Comparison of ENCODE assay signal across 7 cellular contexts in the genomic region with DNA sequence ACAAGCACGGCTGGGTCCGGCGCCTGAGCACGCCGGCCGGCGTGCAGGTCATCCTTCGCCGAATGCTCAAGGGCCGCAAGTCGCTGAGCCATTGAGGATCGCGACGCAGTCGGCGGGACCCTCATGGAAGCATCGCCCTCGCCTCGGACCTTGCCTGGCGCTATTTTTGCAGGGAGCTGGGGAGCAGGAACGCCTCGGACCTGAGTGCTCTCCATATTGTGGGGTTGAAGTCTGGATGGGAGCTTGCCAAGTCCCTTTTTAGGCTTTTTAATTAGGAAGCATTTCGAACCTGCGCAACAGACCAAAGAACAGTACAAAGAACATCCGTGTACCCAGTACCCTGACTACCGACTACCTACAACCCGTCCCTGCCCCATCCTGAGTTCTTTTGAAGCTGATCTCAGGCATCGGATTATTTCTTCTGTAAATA. TPM values are rescaled to one million over a fixed set of nuclear protein-coding genes. Genes with fewer than 3 reads are reported as not detected.
A peak's percentile ranks its signal among the peaks of the same experiment; 100 is the strongest.
DNase-seq lines count a peak whose midpoint lies in the region; ATAC-seq and TF ChIP-seq lines count a peak whose summit lies in the region.

No MANE protein-coding gene starts in this region.

- H3K79me2 ChIP-seq in HCT116 (ENCODE audit: insufficient read depth, low read length) = peaks cover 32% of the 10 kb centered on the region

- intact Hi-C loops in HCT116 (cut with micrococcal nuclease) = no loop called here

- peaks cover 46 to 72% of the 10 kb centered on the region in 2 experiments for H3K4me1 ChIP-seq in HCT116 (ENCODE audit: control insufficient read depth in 1 of 2, insufficient read depth in 2 of 2, low read length in 2 of 2)

- TF ChIP-seq RAD21 in HCT116 (IDR thresholded peaks at IDR 0.05; ENCODE audit: low read depth) = no peak

- peak overlapping the region; percentile 96 for H3K9ac ChIP-seq in HCT116 (ENCODE audit: low read length)

- POLR2A ChIA-PET in HCT116 (lab: Charles Lee) (interaction anchor here (0.9 to 1.6 kb wide), 3 partner anchors 11 to 26 kb away, joined by 3 to 5 read pairs (median 3); no protein-coding TSS in a partner anchor), RWPE1 (lab: Yijun Ruan, JAX; ENCODE audit: low non-redundant PET) (no interaction called here)

- RAD21 ChIA-PET in HCT116 (lab: Charles Lee; ENCODE audit: low non-redundant PET in 1 of 2, low total read pairs in 2 of 2, uncharacterized antibody in 2 of 2, unreplicated experiment in 2 of 2) = no interaction called here

- H3K27ac ChIP-seq in HCT116 (ENCODE audit: low read depth, low read length) = peak overlapping the region; percentile 92
- peak overlapping the region; percentile 98 for H3K27ac ChIP-seq in RWPE1

- ATAC-seq in HCT116 = no peak
- no peak for ATAC-seq in HG03159 (IDR thresholded peaks at IDR 0.05; ENCODE audit: unreplicated experiment)

- no peaks in the 10 kb centered on the region for H4K20me1 ChIP-seq in HCT116 (ENCODE audit: insufficient read depth)

- CTCF ChIA-PET in HCT116 (lab: Charles Lee) (interaction anchor here (0.5 to 1.6 kb wide), 3 partner anchors 27 to 80 kb away, joined by 3 to 5 read pairs (median 3); no protein-coding TSS in a partner anchor), RWPE1 (lab: Yijun Ruan, JAX) (interaction anchor here (0.6 to 1.7 kb wide), 3 partner anchors 14 to 138 kb away, joined by 3 to 9 read pairs (median 3); no protein-coding TSS in a partner anchor)

- BruUV-seq in HCT116 (replicated peaks; lab: Mats Ljungman, UMichigan) = no TSS peak

- no peaks in the 10 kb centered on the region for H3K9me2 ChIP-seq in HCT116 (ENCODE audit: insufficient read depth)

- DNase-seq in HCT116 (ENCODE audit: low read depth, low spot score) = no peak
- DNase-seq in RWPE1 (ENCODE audit: low spot score) = no peak
- no peak for DNase-seq in fibroblast of mammary gland (ENCODE audit: low read depth)
- DNase-seq in retinal pigment epithelial cell (ENCODE audit: low read depth) = no peak
- DNase-seq in effector CD8-positive, alpha-beta T cell (lab: John Stamatoyannopoulos, UW) = no peak
- no peak for DNase-seq in stimulated activated CD4-positive, alpha-beta T cell treated with anti-CD3 and anti-CD28 coated beads, Interleukin-2, amount 100 ng/mL, for 48 hours

- H3K9me3 ChIP-seq in HCT116 (ENCODE audit: control insufficient read depth in 1 of 2, insufficient read depth in 1 of 2, low read depth in 1 of 2, low read length in 2 of 2) = no peaks in the 10 kb centered on the region

- H2AFZ ChIP-seq in HCT116 (ENCODE audit: low read depth, low read length, poor library complexity, severe bottlenecking) = no peak overlapping the region

- H3K4me3 ChIP-seq in HCT116 (replicated peaks in 1 of 2; ENCODE audit: low read depth in 1 of 2, low read length in 2 of 2) (peak overlapping the region; percentile 81 to 85), fibroblast of mammary gland (ENCODE audit: control insufficient read depth, low read depth, low read length) (peak overlapping the region; percentile 78), retinal pigment epithelial cell (ENCODE audit: low read length) (peak overlapping the region; percentile 79)

- no peaks in the 10 kb centered on the region for H3K36me3 ChIP-seq in HCT116 (ENCODE audit: control insufficient read depth in 1 of 2, insufficient read depth in 2 of 2, low read length in 2 of 2)

- no peak for TF ChIP-seq POLR2A in HCT116 (IDR thresholded peaks at IDR 0.05; ENCODE audit: borderline replicate concordance, extremely low read depth, insufficient read depth, insufficient read length)

- no peaks in the 10 kb centered on the region for H3K27me3 ChIP-seq in HCT116 (ENCODE audit: insufficient read depth, low read length)

- H3K4me2 ChIP-seq in HCT116 (ENCODE audit: low read length) = peak overlapping the region; percentile 97

- TF ChIP-seq CTCF in HCT116 (IDR thresholded peaks at IDR 0.05 in 2 of 3, conservative IDR thresholded peaks at IDR 0.05 in 1 of 3; ENCODE audit: borderline replicate concordance in 1 of 3, insufficient read depth in 1 of 3, low read depth in 2 of 3, low read length in 2 of 3) (no peak), RWPE1 (conservative IDR thresholded peaks at IDR 0.05; ENCODE audit: low read depth) (no peak), fibroblast of mammary gland (conservative IDR thresholded peaks at IDR 0.05; ENCODE audit: control insufficient read depth, insufficient read depth, low read depth, low read length) (no peak), retinal pigment epithelial cell (conservative IDR thresholded peaks at IDR 0.05; ENCODE audit: low read depth, low read length) (no peak)

TF ChIP-seq in HCT116, 20 proteins besides CTCF, POLR2A, EP300 and RAD21:
- TF ChIP-seq MAX (IDR thresholded peaks at IDR 0.05) (peak; percentile 54), ZFX (IDR thresholded peaks at IDR 0.05) (peak; percentile 58), TCF7L2 (IDR thresholded peaks at IDR 0.05; ENCODE audit: borderline replicate concordance, extremely low read depth, insufficient read depth, insufficient read length) (no peak), CBX3 (IDR thresholded peaks at IDR 0.05; ENCODE audit: low read depth) (no peak)

RNA-seq across cellular contexts. Expression of gene MRPL34, which starts 0.6 kb away (rescaled TPM):
- 114 TPM for total RNA-seq in HCT116 (2021; ENCODE audit: unreplicated experiment)
- 53.8 and 68.6 TPM in 2 replicates for polyA plus RNA-seq in HCT116 (2012)

RNA-seq across cellular contexts. Expression of gene DDA1, which starts 3.1 kb away (rescaled TPM):
- 68.6 TPM for total RNA-seq in HCT116 (2021; ENCODE audit: unreplicated experiment)
- polyA plus RNA-seq in HCT116 (2012) = 65.0 and 72.6 TPM in 2 replicates

RNA-seq across cellular contexts. Expression of gene ABHD8, which starts 3.1 kb away (rescaled TPM):
- 5.2 TPM for total RNA-seq in HCT116 (2021; ENCODE audit: unreplicated experiment)
- 4.5 and 6.2 TPM in 2 replicates for polyA plus RNA-seq in HCT116 (2012)

RNA-seq across cellular contexts. Expression of gene ANKLE1, which starts 24.6 kb away (rescaled TPM):
- total RNA-seq in HCT116 (2021; ENCODE audit: unreplicated experiment) = 14.8 TPM
- 8.7 and 8.8 TPM in 2 replicates for polyA plus RNA-seq in HCT116 (2012)

RNA-seq across cellular contexts. Expression of gene ANO8, which starts 28.4 kb away (rescaled TPM):
- total RNA-seq in HCT116 (2021; ENCODE audit: unreplicated experiment) = 22.9 TPM
- polyA plus RNA-seq in HCT116 (2012) = 14.9 and 16.5 TPM in 2 replicates
